Comparison of ENCODE assay signal across 10 cellular contexts in genomic region chr3:9768376-9768775, GRCh38. TPM values are rescaled to one million over a fixed set of nuclear protein-coding genes. Genes with fewer than 3 reads are reported as not detected.
DNase-seq lines count a peak whose midpoint lies in the region; ATAC-seq and TF ChIP-seq lines count a peak whose summit lies in the region.
"Had no signal": no experiment of that assay in that cellular context is flagged by ENCODE, and none has a peak within 500 bp of the region (broad histone marks: within the 10 kb centered on the region; RNA-seq: fewer than 3 reads in every experiment).

No MANE protein-coding gene starts in this region.

- DNase-seq in T-helper 1 cell: no peak
- no peak for DNase-seq in fibroblast of the aortic adventitia (ENCODE audit: low read depth)
- no peak for DNase-seq in stimulated activated effector memory CD8-positive, alpha-beta T cell treated with anti-CD3 and anti-CD28 coated beads, Interleukin-12 subunit alpha, Interleukin-12 subunit beta, amount 100 ng/mL, for 72 hours (ENCODE audit: low spot score in 2 of 2)
- no peak for DNase-seq in MM.1S
- no peak for DNase-seq in SHP77 treated with DMSO at 0.1 percent for 48 hours (lab: John Stamatoyannopoulos, UW)
- no peak for DNase-seq in GM10266 (ENCODE audit: extremely low spot score)
- DNase-seq: activated CD4-positive, alpha-beta T cell treated with anti-CD3 and anti-CD28 coated beads, Interleukin-2, amount 50 U/mL, for 48 hours; T-cell had no signal

- no peak overlapping the region for H3K4me2 ChIP-seq in MM.1S (ENCODE audit: low read depth, low read length)

- peaks cover 25% of the 10 kb centered on the region for H3K4me1 Mint-ChIP-seq in T-helper 1 cell treated with Interleukin-12 subunit alpha and Interleukin-12 subunit beta and Interleukin-4 antibody, amounts not matched to agents 30 μg/mL and 1 μg/mL, for 36 hours (ENCODE audit: low read depth)
- H3K4me1 Mint-ChIP-seq in stimulated activated effector memory CD8-positive, alpha-beta T cell treated with anti-CD3 and anti-CD28 coated beads, Interleukin-12 subunit alpha, Interleukin-12 subunit beta, amount 100 ng/mL, for 72 hours: peaks cover 58% of the 10 kb centered on the region

- H3K27me3 ChIP-seq in MM.1S (replicated peaks; ENCODE audit: insufficient read depth, low read length): no peaks in the 10 kb centered on the region

- TF ChIP-seq CTCF in VCaP (conservative IDR thresholded peaks at IDR 0.05) (no peak), fibroblast of the aortic adventitia (IDR thresholded peaks at IDR 0.05; ENCODE audit: insufficient read depth, low read length) (no peak), MM.1S (IDR thresholded peaks at IDR 0.05; ENCODE audit: low read length) (no peak), GM10266 (IDR thresholded peaks at IDR 0.05; ENCODE audit: control insufficient read depth, insufficient read depth, low read depth, missing control alignments) (no peak)

- H3F3A ChIP-seq in MM.1S (ENCODE audit: insufficient read depth, low read length): no peaks in the 10 kb centered on the region; the same call in 1 of the 2 replicates

- H3K9me3 Mint-ChIP-seq in T-helper 1 cell treated with Interleukin-12 subunit alpha and Interleukin-12 subunit beta and Interleukin-4 antibody, amounts not matched to agents 30 μg/mL and 1 μg/mL, for 36 hours: no peaks in the 10 kb centered on the region
- no peaks in the 10 kb centered on the region for H3K9me3 Mint-ChIP-seq in stimulated activated effector memory CD8-positive, alpha-beta T cell treated with anti-CD3 and anti-CD28 coated beads, Interleukin-12 subunit alpha, Interleukin-12 subunit beta, amount 100 ng/mL, for 72 hours
- H3K9me3 Mint-ChIP-seq: T-cell had no signal

- ATAC-seq in stimulated activated effector memory CD8-positive, alpha-beta T cell treated with anti-CD3 and anti-CD28 coated beads, Interleukin-12 subunit alpha, Interleukin-12 subunit beta, amount 100 ng/mL, for 72 hours: no peak
- ATAC-seq: T-cell had no signal

- H3K4me1 ChIP-seq in MM.1S (ENCODE audit: low read length): 0 out of 2 replicates have a peak, but pooled peaks cover 5% of the 10 kb centered on the region

- H3K27ac ChIP-seq in VCaP (peak overlapping the region; percentile 89; the same call in 1 of the 2 replicates), MM.1S (ENCODE audit: low read length) (no peak overlapping the region)

- H3K4me3 ChIP-seq in fibroblast of the aortic adventitia (ENCODE audit: low read depth, low read length) (peak overlapping the region; percentile 33), MM.1S (ENCODE audit: low read length) (no peak overlapping the region)

- H2AFZ ChIP-seq in MM.1S (ENCODE audit: low read length): no peak overlapping the region

- no peaks in the 10 kb centered on the region for H3K36me3 ChIP-seq in MM.1S (replicated peaks; ENCODE audit: insufficient read depth, low read length)

- H4K20me1 ChIP-seq in MM.1S (ENCODE audit: insufficient read depth, low read length): no peaks in the 10 kb centered on the region

- H3K36me3 Mint-ChIP-seq in T-helper 1 cell treated with Interleukin-12 subunit alpha and Interleukin-12 subunit beta and Interleukin-4 antibody, amounts not matched to agents 30 μg/mL and 1 μg/mL, for 36 hours (ENCODE audit: low read depth): peaks cover 7% of the 10 kb centered on the region
- peaks cover 61% of the 10 kb centered on the region for H3K36me3 Mint-ChIP-seq in stimulated activated effector memory CD8-positive, alpha-beta T cell treated with anti-CD3 and anti-CD28 coated beads, Interleukin-12 subunit alpha, Interleukin-12 subunit beta, amount 100 ng/mL, for 72 hours
- H3K36me3 Mint-ChIP-seq: T-cell had no signal

- peak overlapping the region; percentile 87 for H3K4me3 Mint-ChIP-seq in T-helper 1 cell treated with Interleukin-12 subunit alpha and Interleukin-12 subunit beta and Interleukin-4 antibody, amounts not matched to agents 30 μg/mL and 1 μg/mL, for 36 hours
- H3K4me3 Mint-ChIP-seq in stimulated activated effector memory CD8-positive, alpha-beta T cell treated with anti-CD3 and anti-CD28 coated beads, Interleukin-12 subunit alpha, Interleukin-12 subunit beta, amount 100 ng/mL, for 72 hours: peak overlapping the region; percentile 80

- H3K27ac Mint-ChIP-seq in T-helper 1 cell treated with Interleukin-12 subunit alpha and Interleukin-12 subunit beta and Interleukin-4 antibody, amounts not matched to agents 30 μg/mL and 1 μg/mL, for 36 hours: no peak overlapping the region
- peak overlapping the region; percentile 90 for H3K27ac Mint-ChIP-seq in stimulated activated effector memory CD8-positive, alpha-beta T cell treated with anti-CD3 and anti-CD28 coated beads, Interleukin-12 subunit alpha, Interleukin-12 subunit beta, amount 100 ng/mL, for 72 hours

- no peaks in the 10 kb centered on the region for H3K9me2 ChIP-seq in MM.1S (replicated peaks; ENCODE audit: insufficient read depth, low read length)

- no peak overlapping the region for H3K9ac ChIP-seq in MM.1S (ENCODE audit: low read length)

- H3K79me2 ChIP-seq in MM.1S (ENCODE audit: low read length): no peaks in the 10 kb centered on the region

- no peaks in the 10 kb centered on the region for H3K27me3 Mint-ChIP-seq in T-helper 1 cell treated with Interleukin-12 subunit alpha and Interleukin-12 subunit beta and Interleukin-4 antibody, amounts not matched to agents 30 μg/mL and 1 μg/mL, for 36 hours (ENCODE audit: low read depth)
- H3K27me3 Mint-ChIP-seq: T-cell had no signal

- H3K9me3 ChIP-seq in MM.1S (replicated peaks; ENCODE audit: insufficient read depth, low read length): no peaks in the 10 kb centered on the region

RNA-seq across cellular contexts. Expression of gene CAMK1, which starts 1.4 kb away (rescaled TPM):
- total RNA-seq in fibroblast of the aortic adventitia (ENCODE audit: low replicate concordance): 24.5 and 41.5 TPM in 2 replicates

RNA-seq across cellular contexts. Expression of gene OGG1, which starts 18.6 kb away (rescaled TPM):
- 32.1 and 55.0 TPM in 2 replicates for total RNA-seq in fibroblast of the aortic adventitia (ENCODE audit: low replicate concordance)

RNA-seq across cellular contexts. Expression of gene TADA3, which starts 23.9 kb away (rescaled TPM):
- 73.8 and 74.2 TPM in 2 replicates for total RNA-seq in fibroblast of the aortic adventitia (ENCODE audit: low replicate concordance)

RNA-seq across cellular contexts. Expression of gene ARPC4, which starts 24.5 kb away (rescaled TPM):
- 78.4 and 198 TPM in 2 replicates for total RNA-seq in fibroblast of the aortic adventitia (ENCODE audit: low replicate concordance)

RNA-seq across cellular contexts. Expression of gene BRPF1, which starts 36.8 kb away (rescaled TPM):
- total RNA-seq in fibroblast of the aortic adventitia (ENCODE audit: low replicate concordance): 7.8 and 13.9 TPM in 2 replicates
